In genomic region chr3:101936419-101937331, GRCh38 we compare ENCODE assay signal across 7 cellular contexts.
DNase-seq lines count a peak whose midpoint lies in the region; ATAC-seq and TF ChIP-seq lines count a peak whose summit lies in the region.

No MANE protein-coding gene starts in this region.

- peak overlapping the region; percentile 23; the same call in 1 of the 2 replicates for H2AFZ ChIP-seq in KMS-11 (ENCODE audit: low read depth)

- H3K27ac ChIP-seq in KMS-11 = peak overlapping the region; percentile 51

- no peaks in the 10 kb centered on the region for H3K79me2 ChIP-seq in KMS-11 (ENCODE audit: insufficient read depth, low read depth)

- DNase-seq in H4 (ENCODE audit: low spot score) (peak; percentile 90), kidney epithelial cell (ENCODE audit: low read depth) (peak; percentile 89), DMS79 (lab: John Stamatoyannopoulos, UW) (no peak), NCI-H1105 (lab: John Stamatoyannopoulos, UW) (no peak)
- peak; percentile 17 for DNase-seq in activated T-cell treated with anti-CD3 and anti-CD28 coated beads, Interleukin-2, amount 50 U/mL, for 4 hours

- ATAC-seq in GM18502 (IDR thresholded peaks at IDR 0.05; ENCODE audit: poor library complexity, unreplicated experiment) = peak; percentile 92
- peak; percentile 90 to 92 for ATAC-seq in activated T-cell treated with anti-CD3 and anti-CD28 coated beads, Interleukin-2, amount 50 U/mL, for 4 hours

- peak overlapping the region; percentile 15; the same call in 1 of the 2 replicates for H3K9ac ChIP-seq in KMS-11

- peaks cover 57% of the 10 kb centered on the region for H3K4me1 ChIP-seq in KMS-11 (ENCODE audit: low read depth, poor library complexity, severe bottlenecking)

- H3K4me2 ChIP-seq in KMS-11 = peak overlapping the region; percentile 40

- no peaks in the 10 kb centered on the region for H3K27me3 Mint-ChIP-seq in activated T-cell treated with anti-CD3 and anti-CD28 coated beads, Interleukin-2, amount 50 U/mL, for 4 hours (ENCODE audit: low read depth)

- H3K4me3 Mint-ChIP-seq in activated T-cell treated with anti-CD3 and anti-CD28 coated beads, Interleukin-2, amount 50 U/mL, for 4 hours = peak overlapping the region; percentile 53

- no peaks in the 10 kb centered on the region for H4K20me1 ChIP-seq in KMS-11 (ENCODE audit: insufficient read depth)

- TF ChIP-seq CTCF in KMS-11 (conservative IDR thresholded peaks at IDR 0.05; ENCODE audit: low read depth, low read length) (no peak), kidney epithelial cell (IDR thresholded peaks at IDR 0.05; ENCODE audit: insufficient read depth, low read length, poor library complexity, severe bottlenecking) (no peak)

- no peaks in the 10 kb centered on the region for H3K36me3 ChIP-seq in KMS-11 (ENCODE audit: insufficient read depth)
- H3K36me3 ChIP-seq in kidney epithelial cell (ENCODE audit: control insufficient read depth, insufficient read depth, low read length) = no peaks in the 10 kb centered on the region

- no peaks in the 10 kb centered on the region for H3K27me3 ChIP-seq in KMS-11 (ENCODE audit: insufficient read depth, low read depth)
- H3K27me3 ChIP-seq in kidney epithelial cell (ENCODE audit: control insufficient read depth, insufficient read depth, low read length) = no peaks in the 10 kb centered on the region

- H3K4me1 Mint-ChIP-seq in activated T-cell treated with anti-CD3 and anti-CD28 coated beads, Interleukin-2, amount 50 U/mL, for 4 hours (ENCODE audit: low read depth) = peaks cover 33% of the 10 kb centered on the region

- H3K36me3 Mint-ChIP-seq in activated T-cell treated with anti-CD3 and anti-CD28 coated beads, Interleukin-2, amount 50 U/mL, for 4 hours (ENCODE audit: insufficient read depth) = no peaks in the 10 kb centered on the region

- peaks cover 3% of the 10 kb centered on the region for H3K9me3 Mint-ChIP-seq in activated T-cell treated with anti-CD3 and anti-CD28 coated beads, Interleukin-2, amount 50 U/mL, for 4 hours

- no peak overlapping the region for H3K4me3 ChIP-seq in KMS-11 (IDR thresholded peaks at IDR 0.05; ENCODE audit: insufficient read depth, low read depth, low read length)
- H3K4me3 ChIP-seq in kidney epithelial cell (ENCODE audit: low read depth, low read length) = no peak overlapping the region

Comparison
In these comparisons a context has a peak if more than half of its experiments do, and no peak if none do; other contexts are left out.
1. DNase-seq: peak in H4 (single experiment), activated T-cell treated with anti-CD3 and anti-CD28 coated beads, Interleukin-2, amount 50 U/mL, for 4 hours (single experiment) and kidney epithelial cell (single experiment); none in DMS79 (single experiment) and NCI-H1105 (single experiment).